Comparison of ENCODE assay signal across 1 cellular context in genomic region chr2:218569038-218569431, GRCh38.
TF ChIP-seq lines count a peak whose summit lies in the region.

No MANE protein-coding gene starts in this region.

TF ChIP-seq in endothelial cell of umbilical vein, 7 proteins besides CTCF, POLR2A, EP300 and RAD21:
- no peak for TF ChIP-seq EZH2 (IDR thresholded peaks at IDR 0.05; ENCODE audit: borderline replicate concordance, low read depth, low read length, severe bottlenecking)
- TF ChIP-seq POLR2AphosphoS5 (IDR thresholded peaks at IDR 0.05; ENCODE audit: insufficient read depth, low read depth, low read length) = peak; percentile 57
TF ChIP-seq in endothelial cell of umbilical vein: peak in this region for 1.
